8 cellular contexts compared by ENCODE assay signal in the genomic region with DNA sequence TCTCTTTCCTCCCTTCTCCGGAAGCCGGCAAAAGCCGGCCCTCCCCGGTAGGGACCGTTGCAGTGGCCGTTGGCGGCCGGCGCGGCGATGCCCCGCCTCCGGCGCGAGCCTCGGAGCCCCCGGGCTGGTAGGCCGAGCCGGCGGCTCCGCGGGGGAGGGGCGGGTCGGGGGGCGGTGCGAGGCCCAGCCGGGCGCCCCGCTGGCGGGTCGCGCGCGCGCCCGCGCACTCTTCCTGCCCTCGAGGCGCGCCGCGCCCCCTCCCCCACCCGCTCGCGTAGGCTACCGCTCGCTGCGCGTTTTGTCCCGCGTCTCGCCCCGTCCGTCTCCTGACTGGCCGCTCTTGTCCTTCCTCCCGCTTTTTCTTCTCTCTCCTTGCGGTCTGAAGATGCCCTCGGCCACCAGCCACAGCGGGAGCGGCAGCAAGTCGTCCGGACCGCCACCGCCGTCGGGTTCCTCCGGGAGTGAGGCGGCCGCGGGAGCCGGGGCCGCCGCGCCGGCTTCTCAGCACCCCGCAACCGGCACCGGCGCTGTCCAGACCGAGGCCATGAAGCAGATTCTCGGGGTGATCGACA. TPM values are rescaled to one million over a fixed set of nuclear protein-coding genes. Genes with fewer than 3 reads are reported as not detected.
DNase-seq lines count a peak whose midpoint lies in the region; ATAC-seq lines count a peak whose summit lies in the region.

No MANE protein-coding gene starts in this region.

- DNase-seq in DMS53 (lab: John Stamatoyannopoulos, UW) = peak; percentile 95
- peak; percentile 82 for DNase-seq in Jurkat, Clone E6-1 (ENCODE audit: low read depth, low spot score)
- DNase-seq in RKO (ENCODE audit: low spot score) = peak; percentile 90
- peak; percentile 82 for DNase-seq in activated T-helper 2 cell treated with anti-CD3 and anti-CD28 coated beads, Interferon-gamma antibody, Interleukin-2, Interleukin-4, amounts not matched to agents 10 μg/mL and 5 μg/mL and 100 μg/mL, durations not matched to agents 14 hours and 24 hours and 36 hours (ENCODE audit: low spot score)
- peak; percentile 72 for DNase-seq in fibroblast of peridontal ligament (ENCODE audit: extremely low read depth)
- DNase-seq in natural killer cell treated with Interleukin-12 subunit alpha and Interleukin-12 subunit beta and Interleukin-15 and Interleukin-18, amount 100 ng/mL, for 72 hours (ENCODE audit: low spot score) = peak; percentile 91
- DNase-seq in stimulated activated naive CD4-positive, alpha-beta T cell treated with Interleukin-2 at 50 U/mL for 16 hours (lab: John Stamatoyannopoulos, UW) = peak; percentile 89

- peaks cover 19% of the 10 kb centered on the region for H3K4me1 Mint-ChIP-seq in activated T-helper 2 cell treated with anti-CD3 and anti-CD28 coated beads, Interferon-gamma antibody, Interleukin-2, Interleukin-4, amounts not matched to agents 10 μg/mL and 5 μg/mL and 100 μg/mL, durations not matched to agents 14 hours and 24 hours and 36 hours (ENCODE audit: low read depth)
- peaks cover 11 to 40% of the 10 kb centered on the region in 2 donors for H3K4me1 Mint-ChIP-seq in natural killer cell treated with Interleukin-12 subunit alpha and Interleukin-12 subunit beta and Interleukin-15 and Interleukin-18, amount 100 ng/mL, for 72 hours (ENCODE audit: low read depth in 2 of 2)

- H3K27ac Mint-ChIP-seq in activated T-helper 2 cell treated with anti-CD3 and anti-CD28 coated beads, Interferon-gamma antibody, Interleukin-2, Interleukin-4, amounts not matched to agents 10 μg/mL and 5 μg/mL and 100 μg/mL, durations not matched to agents 14 hours and 24 hours and 36 hours = peak overlapping the region; percentile 96
- H3K27ac Mint-ChIP-seq in natural killer cell treated with Interleukin-12 subunit alpha and Interleukin-12 subunit beta and Interleukin-15 and Interleukin-18, amount 100 ng/mL, for 72 hours = peak overlapping the region; percentile 97 to 99

- H3K27me3 Mint-ChIP-seq in activated T-helper 2 cell treated with anti-CD3 and anti-CD28 coated beads, Interferon-gamma antibody, Interleukin-2, Interleukin-4, amounts not matched to agents 10 μg/mL and 5 μg/mL and 100 μg/mL, durations not matched to agents 14 hours and 24 hours and 36 hours (ENCODE audit: low read depth) = peaks cover 3% of the 10 kb centered on the region
- H3K27me3 Mint-ChIP-seq in natural killer cell treated with Interleukin-12 subunit alpha and Interleukin-12 subunit beta and Interleukin-15 and Interleukin-18, amount 100 ng/mL, for 72 hours = peaks cover 0 to 2% of the 10 kb centered on the region in 2 donors

- H3K36me3 Mint-ChIP-seq in activated T-helper 2 cell treated with anti-CD3 and anti-CD28 coated beads, Interferon-gamma antibody, Interleukin-2, Interleukin-4, amounts not matched to agents 10 μg/mL and 5 μg/mL and 100 μg/mL, durations not matched to agents 14 hours and 24 hours and 36 hours (ENCODE audit: low read depth) = peaks cover 29% of the 10 kb centered on the region
- peaks cover 14% of the 10 kb centered on the region for H3K36me3 Mint-ChIP-seq in natural killer cell treated with Interleukin-12 subunit alpha and Interleukin-12 subunit beta and Interleukin-15 and Interleukin-18, amount 100 ng/mL, for 72 hours

- H3K4me3 ChIP-seq in Jurkat, Clone E6-1 (ENCODE audit: low read length) = peak overlapping the region; percentile 94

- intact Hi-C loops in activated T-helper 2 cell treated with anti-CD3 and anti-CD28 coated beads, Interferon-gamma antibody, Interleukin-2, Interleukin-4, amounts not matched to agents 10 μg/mL and 5 μg/mL and 100 μg/mL, durations not matched to agents 14 hours and 24 hours and 36 hours (cut with micrococcal nuclease) = loop anchor here (5.0 to 10.0 kb wide), 3 partner anchors 195 to 795 kb away; partner anchors contain the start of genes CD59 and HIPK3

- peak overlapping the region; percentile 93 for H3K4me3 Mint-ChIP-seq in activated T-helper 2 cell treated with anti-CD3 and anti-CD28 coated beads, Interferon-gamma antibody, Interleukin-2, Interleukin-4, amounts not matched to agents 10 μg/mL and 5 μg/mL and 100 μg/mL, durations not matched to agents 14 hours and 24 hours and 36 hours (ENCODE audit: low read depth)
- peak overlapping the region; percentile 98 for H3K4me3 Mint-ChIP-seq in natural killer cell treated with Interleukin-12 subunit alpha and Interleukin-12 subunit beta and Interleukin-15 and Interleukin-18, amount 100 ng/mL, for 72 hours

- peak; percentile 44 for ATAC-seq in GM21576 (IDR thresholded peaks at IDR 0.05; ENCODE audit: unreplicated experiment)
- peak; percentile 86 to 90 for ATAC-seq in natural killer cell treated with Interleukin-12 subunit alpha and Interleukin-12 subunit beta and Interleukin-15 and Interleukin-18, amount 100 ng/mL, for 72 hours

- no peaks in the 10 kb centered on the region for H3K9me3 Mint-ChIP-seq in activated T-helper 2 cell treated with anti-CD3 and anti-CD28 coated beads, Interferon-gamma antibody, Interleukin-2, Interleukin-4, amounts not matched to agents 10 μg/mL and 5 μg/mL and 100 μg/mL, durations not matched to agents 14 hours and 24 hours and 36 hours
- no peaks in the 10 kb centered on the region for H3K9me3 Mint-ChIP-seq in natural killer cell treated with Interleukin-12 subunit alpha and Interleukin-12 subunit beta and Interleukin-15 and Interleukin-18, amount 100 ng/mL, for 72 hours

RNA-seq across cellular contexts. Expression of gene CAPRIN1, which starts 0.6 kb away (rescaled TPM):
- polyA plus RNA-seq in Jurkat, Clone E6-1 (2012; ENCODE audit: insufficient read depth, insufficient read length) = 266 TPM
- 285 and 286 TPM in 2 replicates for total RNA-seq in activated T-helper 2 cell treated with anti-CD3 and anti-CD28 coated beads, Interferon-gamma antibody, Interleukin-2, Interleukin-4, amounts not matched to agents 10 μg/mL and 5 μg/mL and 100 μg/mL, durations not matched to agents 14 hours and 24 hours and 36 hours
- 100 to 1,000 TPM; 228 to 234 TPM for total RNA-seq in natural killer cell treated with Interleukin-12 subunit alpha and Interleukin-12 subunit beta and Interleukin-15 and Interleukin-18, amount 100 ng/mL, for 72 hours

RNA-seq across cellular contexts. Expression of gene NAT10, which starts 53.3 kb away (rescaled TPM):
- 87.6 TPM for polyA plus RNA-seq in Jurkat, Clone E6-1 (2012; ENCODE audit: insufficient read depth, insufficient read length)
- 124 and 125 TPM in 2 replicates for total RNA-seq in activated T-helper 2 cell treated with anti-CD3 and anti-CD28 coated beads, Interferon-gamma antibody, Interleukin-2, Interleukin-4, amounts not matched to agents 10 μg/mL and 5 μg/mL and 100 μg/mL, durations not matched to agents 14 hours and 24 hours and 36 hours
- 100 to 1,000 TPM in 1 of 2 donors, 10 to 100 TPM in 1; 93.6 to 135 TPM for total RNA-seq in natural killer cell treated with Interleukin-12 subunit alpha and Interleukin-12 subunit beta and Interleukin-15 and Interleukin-18, amount 100 ng/mL, for 72 hours

Comparison
In these comparisons a context has a peak if more than half of its experiments do, and no peak if none do; other contexts are left out.
1. Peak in every context shown above with its lines: DNase-seq, ATAC-seq and H3K4me3 ChIP-seq.